In genomic region chr15:56059716-56060115, GRCh38 we compare ENCODE assay signal across 15 cellular contexts.
DNase-seq lines count a peak whose midpoint lies in the region; ATAC-seq and TF ChIP-seq lines count a peak whose summit lies in the region.
"Had no signal": no experiment of that assay in that cellular context is flagged by ENCODE, and none has a peak within 500 bp of the region (broad histone marks: within the 10 kb centered on the region; RNA-seq: fewer than 3 reads in every experiment).

No MANE protein-coding gene starts in this region.

- H3K9me3 Mint-ChIP-seq in T-cell: peaks cover 3 to 8% (median 4%) of the 10 kb centered on the region in 3 donors
- H3K9me3 Mint-ChIP-seq: HFFc6 had no signal

- no peaks in the 10 kb centered on the region for H3K4me1 Mint-ChIP-seq in T-cell
- H3K4me1 Mint-ChIP-seq: B cell, IgD-negative memory B cell had no signal

- no peak overlapping the region for H4K12ac ChIP-seq in trophoblast cell (ENCODE audit: low read depth, low read length)

- H3K4me1 ChIP-seq in HCT116 (ENCODE audit: control insufficient read depth in 1 of 2, insufficient read depth in 2 of 2, low read length in 2 of 2) (peaks cover 17 to 24% of the 10 kb centered on the region in 2 experiments), trophoblast cell (ENCODE audit: control insufficient read depth in 1 of 2, insufficient read depth in 2 of 2, low read length in 2 of 2) (peaks cover 2 to 10% of the 10 kb centered on the region in 2 experiments), lower lobe of right lung (no peaks in the 10 kb centered on the region)
- H3K4me1 ChIP-seq: BLaER1 treated with 17β-estradiol and CSF1 and Interleukin-3, amounts not matched to agents 10 nM and 100 nM had no signal

- H2AFZ ChIP-seq in HCT116 (ENCODE audit: low read depth, low read length, poor library complexity, severe bottlenecking) (no peak overlapping the region), trophoblast cell (ENCODE audit: insufficient read depth, low read length, poor library complexity) (no peak overlapping the region)
- H2AFZ ChIP-seq: GM23248 had no signal

- no peaks in the 10 kb centered on the region for H4K20me1 ChIP-seq in HCT116 (ENCODE audit: insufficient read depth)
- H4K20me1 ChIP-seq: BLaER1 treated with 17β-estradiol and CSF1 and Interleukin-3, amounts not matched to agents 10 nM and 100 nM had no signal

- DNase-seq in HCT116 (ENCODE audit: low read depth, low spot score): no peak
- DNase-seq in astrocyte of the hippocampus (ENCODE audit: low read depth, low spot score): peak; percentile 32
- DNase-seq in trophoblast cell: peak in 1 of 2 donors; percentile 78
- DNase-seq in NCI-H446 treated with DMSO at 0.1 percent for 48 hours (lab: John Stamatoyannopoulos, UW): no peak
- DNase-seq in lower lobe of right lung: no peak
- no peak for DNase-seq in T-cell
- DNase-seq: 8988T; CD8-positive, alpha-beta T cell; GM23248; HCEC 1CT; HFFc6 had no signal

- no peak for TF ChIP-seq POLR2A in HCT116 (IDR thresholded peaks at IDR 0.05; ENCODE audit: borderline replicate concordance, extremely low read depth, insufficient read depth, insufficient read length)

- no peak for TF ChIP-seq CTCF in HCT116 (IDR thresholded peaks at IDR 0.05 in 2 of 3, conservative IDR thresholded peaks at IDR 0.05 in 1 of 3; ENCODE audit: borderline replicate concordance in 1 of 3, insufficient read depth in 1 of 3, low read depth in 2 of 3, low read length in 2 of 3)
- no peak for TF ChIP-seq CTCF in lower lobe of right lung (IDR thresholded peaks at IDR 0.05)

- no peak overlapping the region for H3K4ac ChIP-seq in trophoblast cell (ENCODE audit: low read depth, low read length)

- no CpG with 5 or more reads among the region's 2 CpGs for WGBS in trophoblast cell (ENCODE audit: extremely low coverage, insufficient coverage, insufficient read length)

- no peak overlapping the region for H3K18ac ChIP-seq in trophoblast cell (ENCODE audit: low read length)

- H3K36me3 Mint-ChIP-seq in T-cell: peaks cover 5% of the 10 kb centered on the region
- H3K36me3 Mint-ChIP-seq: CD8-positive, alpha-beta T cell had no signal

- no peaks in the 10 kb centered on the region for H3K9me2 ChIP-seq in HCT116 (ENCODE audit: insufficient read depth)

- H3K9ac ChIP-seq in HCT116 (ENCODE audit: low read length) (no peak overlapping the region), trophoblast cell (ENCODE audit: low read length) (no peak overlapping the region)
- H3K9ac ChIP-seq: BLaER1 treated with 17β-estradiol and CSF1 and Interleukin-3, amounts not matched to agents 10 nM and 100 nM; GM23248 had no signal

- H3K9me3 ChIP-seq in HCT116 (ENCODE audit: control insufficient read depth in 1 of 2, insufficient read depth in 1 of 2, low read depth in 1 of 2, low read length in 2 of 2) (no peaks in the 10 kb centered on the region), trophoblast cell (ENCODE audit: insufficient read depth, low read depth, low read length) (no peaks in the 10 kb centered on the region), lower lobe of right lung (no peaks in the 10 kb centered on the region)

- H2AK5ac ChIP-seq in trophoblast cell (ENCODE audit: low read length): no peak overlapping the region

- H3K79me1 ChIP-seq in trophoblast cell (ENCODE audit: low read length): peaks cover 4% of the 10 kb centered on the region

- H2BK12ac ChIP-seq in trophoblast cell (ENCODE audit: low read length): no peak overlapping the region

- H3K4me3 ChIP-seq in HCT116 (replicated peaks in 1 of 2; ENCODE audit: low read depth in 1 of 2, low read length in 2 of 2) (no peak overlapping the region), trophoblast cell (ENCODE audit: low read depth, low read length) (no peak overlapping the region), lower lobe of right lung (no peak overlapping the region)
- H3K4me3 ChIP-seq: BLaER1 treated with 17β-estradiol and CSF1 and Interleukin-3, amounts not matched to agents 10 nM and 100 nM; GM23248 had no signal

- peak overlapping the region; percentile 76 for H3K4me2 ChIP-seq in HCT116 (ENCODE audit: low read length)
- H3K4me2 ChIP-seq in trophoblast cell (ENCODE audit: low read length): no peak overlapping the region
- H3K4me2 ChIP-seq: BLaER1 treated with 17β-estradiol and CSF1 and Interleukin-3, amounts not matched to agents 10 nM and 100 nM had no signal

- no peak overlapping the region for H3K4me3 Mint-ChIP-seq in T-cell
- H3K4me3 Mint-ChIP-seq: B cell; CD8-positive, alpha-beta T cell; HFFc6; IgD-negative memory B cell had no signal

- POLR2A ChIA-PET in HCT116 (lab: Charles Lee) (interaction anchor here (0.5 kb wide), 1 partner anchor 81 kb away, joined by 4 read pairs; no protein-coding TSS in a partner anchor), T-cell (lab: Charles Lee) (no interaction called here)

- CTCF ChIA-PET in HCT116 (lab: Charles Lee): no interaction called here
- CTCF ChIA-PET in T-cell (lab: Charles Lee): no interaction called here

- intact Hi-C loops in HCT116 (cut with micrococcal nuclease): loop anchor here (10.0 kb wide), 1 partner anchor 165 kb away; no protein-coding TSS in a partner anchor
- intact Hi-C loops in lower lobe of right lung (cut with DNase I): no loop called here

- H3K27ac Mint-ChIP-seq in T-cell: no peak overlapping the region
- H3K27ac Mint-ChIP-seq: B cell; CD8-positive, alpha-beta T cell; HFFc6; IgD-negative memory B cell had no signal

- H3K27me3 Mint-ChIP-seq in T-cell: peaks cover 6 to 10% of the 10 kb centered on the region in 2 donors
- H3K27me3 Mint-ChIP-seq: IgD-negative memory B cell had no signal

- H3K36me3 ChIP-seq in HCT116 (ENCODE audit: control insufficient read depth in 1 of 2, insufficient read depth in 2 of 2, low read length in 2 of 2) (no peaks in the 10 kb centered on the region), trophoblast cell (ENCODE audit: control insufficient read depth in 1 of 2, insufficient read depth in 2 of 2, low read length in 2 of 2) (no peaks in the 10 kb centered on the region), lower lobe of right lung (no peaks in the 10 kb centered on the region)
- H3K36me3 ChIP-seq: BLaER1 treated with 17β-estradiol and CSF1 and Interleukin-3, amounts not matched to agents 10 nM and 100 nM had no signal

- H3K14ac ChIP-seq in trophoblast cell (ENCODE audit: low read length): no peak overlapping the region

- no peaks in the 10 kb centered on the region for H3K79me2 ChIP-seq in HCT116 (ENCODE audit: insufficient read depth, low read length)
- no peaks in the 10 kb centered on the region for H3K79me2 ChIP-seq in trophoblast cell (ENCODE audit: control insufficient read depth, insufficient read depth, low read length, poor library complexity)

- H3K27ac ChIP-seq in HCT116 (ENCODE audit: low read depth, low read length) (no peak overlapping the region), trophoblast cell (ENCODE audit: low read depth, low read length) (peak overlapping the region; percentile 16), lower lobe of right lung (no peak overlapping the region)
- H3K27ac ChIP-seq: BLaER1 treated with 17β-estradiol and CSF1 and Interleukin-3, amounts not matched to agents 10 nM and 100 nM; GM23248 had no signal

- no peak overlapping the region for H4K8ac ChIP-seq in trophoblast cell (ENCODE audit: low read depth, low read length)

- RAD21 ChIA-PET in HCT116 (lab: Charles Lee; ENCODE audit: low non-redundant PET in 1 of 2, low total read pairs in 2 of 2, uncharacterized antibody in 2 of 2, unreplicated experiment in 2 of 2): no interaction called here

- ATAC-seq in HCT116: no peak
- ATAC-seq in GM19463 (IDR thresholded peaks at IDR 0.05; ENCODE audit: unreplicated experiment): no peak
- no peak for ATAC-seq in lower lobe of right lung
- no peak for ATAC-seq in T-cell (replicated peaks in 1 of 4)
- ATAC-seq: CD8-positive, alpha-beta T cell had no signal

- H2BK120ac ChIP-seq in trophoblast cell (ENCODE audit: insufficient read depth, low read length, poor library complexity): peak overlapping the region; percentile 46

- no peak for TF ChIP-seq RAD21 in HCT116 (IDR thresholded peaks at IDR 0.05; ENCODE audit: low read depth)

- no peaks in the 10 kb centered on the region for H3K27me3 ChIP-seq in HCT116 (ENCODE audit: insufficient read depth, low read length)
- no peaks in the 10 kb centered on the region for H3K27me3 ChIP-seq in trophoblast cell (ENCODE audit: insufficient read depth, low read length)
- H3K27me3 ChIP-seq in lower lobe of right lung (ENCODE audit: low read depth): no peaks in the 10 kb centered on the region
- H3K27me3 ChIP-seq: BLaER1 treated with 17β-estradiol and CSF1 and Interleukin-3, amounts not matched to agents 10 nM and 100 nM had no signal

- no peak overlapping the region for H2BK5ac ChIP-seq in trophoblast cell (ENCODE audit: low read depth, low read length, poor library complexity)

- BruUV-seq in HCT116 (replicated peaks; lab: Mats Ljungman, UMichigan): no TSS peak

- no peak overlapping the region for H3K23ac ChIP-seq in trophoblast cell (ENCODE audit: low read length)

- H4K91ac ChIP-seq in trophoblast cell (ENCODE audit: low read depth, low read length): no peak overlapping the region

TF ChIP-seq in HCT116, 20 proteins besides CTCF, POLR2A, EP300 and RAD21 (continues in another document):
- no peak for TF ChIP-seq CBX3 (IDR thresholded peaks at IDR 0.05; ENCODE audit: low read depth)
- no peak for TF ChIP-seq ELF1 (IDR thresholded peaks at IDR 0.05; ENCODE audit: borderline replicate concordance, low read depth)
- TF ChIP-seq REST (IDR thresholded peaks at IDR 0.05; ENCODE audit: low read depth): no peak
- no peak for TF ChIP-seq SIN3A (IDR thresholded peaks at IDR 0.05; ENCODE audit: low read depth)
